ENCODE assay signal across 9 cellular contexts in the genomic region with DNA sequence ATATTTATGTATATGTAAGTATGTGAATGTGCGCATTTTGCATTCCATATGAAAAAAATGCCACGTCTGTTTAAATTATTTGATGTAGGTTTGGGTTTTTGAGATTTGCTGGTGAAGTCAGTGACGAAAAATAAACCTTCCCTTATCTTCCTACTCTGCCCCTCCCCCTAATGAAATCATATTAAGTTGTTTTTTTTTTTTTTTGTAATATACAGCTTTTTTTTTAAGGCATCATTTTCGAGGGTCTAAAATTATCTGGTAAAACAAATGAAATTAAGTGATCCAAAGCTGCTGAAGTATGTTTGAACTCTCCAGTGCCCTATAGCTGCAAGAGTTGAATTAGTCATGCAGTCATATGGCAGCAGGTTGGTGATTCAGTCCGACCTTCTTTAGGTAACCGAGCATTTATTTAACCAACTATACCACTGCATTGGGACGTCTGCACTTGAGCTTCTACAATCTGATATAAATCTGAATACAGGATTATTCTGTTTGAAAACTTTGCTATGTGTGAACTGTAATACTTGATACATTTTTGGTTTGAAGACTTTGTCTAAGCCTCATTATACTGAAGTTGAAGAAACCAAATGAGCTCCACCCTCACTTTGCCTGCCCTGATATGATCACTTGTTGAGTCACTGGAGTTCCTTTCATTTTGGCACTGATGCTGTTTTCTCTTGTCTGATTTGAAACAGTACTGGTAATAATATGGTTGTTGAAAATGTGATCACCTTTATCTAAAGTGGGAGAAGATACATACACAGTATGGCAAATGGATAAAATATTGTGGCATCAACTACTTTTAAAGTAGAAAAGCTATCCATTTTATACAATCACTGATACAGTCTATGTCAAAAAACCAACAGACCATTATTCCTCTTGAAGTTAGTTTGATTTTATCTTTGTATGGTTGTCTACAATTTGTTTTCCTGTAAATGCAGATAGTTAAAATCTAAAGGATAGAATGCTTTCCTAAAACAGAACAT. TPM values are rescaled to one million over a fixed set of nuclear protein-coding genes. Genes with fewer than 3 reads are reported as not detected.
DNase-seq lines count a peak whose midpoint lies in the region; ATAC-seq and TF ChIP-seq lines count a peak whose summit lies in the region.
"Had no signal": no experiment of that assay in that cellular context is flagged by ENCODE, and none has a peak within 500 bp of the region (broad histone marks: within the 10 kb centered on the region; RNA-seq: fewer than 3 reads in every experiment).

No MANE protein-coding gene starts in this region.

- H3K9me3 ChIP-seq in CD8-positive, alpha-beta T cell (ENCODE audit: low read length): no peaks in the 10 kb centered on the region
- H3K9me3 ChIP-seq in KOPT-K1 (ENCODE audit: insufficient read depth, low read length, poor library complexity, severe bottlenecking) (no peaks in the 10 kb centered on the region), mucosa of descending colon (no peaks in the 10 kb centered on the region)

- intact Hi-C loops in CD8-positive, alpha-beta T cell (cut with DNase I, micrococcal nuclease): no loop called here
- intact Hi-C loops in mucosa of descending colon (cut with DNase I, micrococcal nuclease): no loop called here

- no peak overlapping the region for H3K27ac ChIP-seq in CD8-positive, alpha-beta T cell (ENCODE audit: low read depth, low read length)
- peak overlapping the region; percentile 84 for H3K27ac ChIP-seq in KOPT-K1 (ENCODE audit: low read depth, low read length, poor library complexity, severe bottlenecking)

- CTCF ChIA-PET in CD8-positive, alpha-beta T cell (lab: Charles Lee): interaction anchor here (0.6 to 6.0 kb wide), 6 partner anchors 10 to 111 kb away, joined by 3 to 41 read pairs (median 6); a partner anchor contains a TSS

- H3K4me1 Mint-ChIP-seq in CD8-positive, alpha-beta T cell (ENCODE audit: low read depth): peaks cover 50% of the 10 kb centered on the region
- H3K4me1 Mint-ChIP-seq in activated naive CD8-positive, alpha-beta T cell treated with anti-CD3 and anti-CD28 coated beads for 36 hours: peaks cover 56% of the 10 kb centered on the region

- no peaks in the 10 kb centered on the region for H3K27me3 ChIP-seq in CD8-positive, alpha-beta T cell (ENCODE audit: insufficient read depth, low read length)

- no peaks in the 10 kb centered on the region for H3K9me3 Mint-ChIP-seq in CD8-positive, alpha-beta T cell
- H3K9me3 Mint-ChIP-seq in activated naive CD8-positive, alpha-beta T cell treated with anti-CD3 and anti-CD28 coated beads for 36 hours: no peaks in the 10 kb centered on the region

- no peak overlapping the region for H3K4me3 Mint-ChIP-seq in CD8-positive, alpha-beta T cell
- no peak overlapping the region for H3K4me3 Mint-ChIP-seq in activated naive CD8-positive, alpha-beta T cell treated with anti-CD3 and anti-CD28 coated beads for 36 hours

- H3K27me3 Mint-ChIP-seq in CD8-positive, alpha-beta T cell (ENCODE audit: low read depth): no peaks in the 10 kb centered on the region
- no peaks in the 10 kb centered on the region for H3K27me3 Mint-ChIP-seq in activated naive CD8-positive, alpha-beta T cell treated with anti-CD3 and anti-CD28 coated beads for 36 hours

- peaks cover 38% of the 10 kb centered on the region for H3K36me3 Mint-ChIP-seq in CD8-positive, alpha-beta T cell
- peaks cover 12% of the 10 kb centered on the region for H3K36me3 Mint-ChIP-seq in activated naive CD8-positive, alpha-beta T cell treated with anti-CD3 and anti-CD28 coated beads for 36 hours

- peak overlapping the region; percentile 16 for H3K27ac Mint-ChIP-seq in CD8-positive, alpha-beta T cell
- H3K27ac Mint-ChIP-seq in activated naive CD8-positive, alpha-beta T cell treated with anti-CD3 and anti-CD28 coated beads for 36 hours: peak overlapping the region; percentile 5

- H3K4me3 ChIP-seq in CD8-positive, alpha-beta T cell (ENCODE audit: low read depth, low read length): no peak overlapping the region
- no peak overlapping the region for H3K4me3 ChIP-seq in mucosa of descending colon

- TF ChIP-seq CTCF in CD8-positive, alpha-beta T cell (IDR thresholded peaks at IDR 0.05): no peak
- no peak for TF ChIP-seq CTCF in mucosa of descending colon (IDR thresholded peaks at IDR 0.05)

- POLR2A ChIA-PET in CD8-positive, alpha-beta T cell (lab: Charles Lee): interaction anchor here (1.0 to 3.0 kb wide), 6 partner anchors 10 to 111 kb away, joined by 3 to 11 read pairs (median 6); a partner anchor contains a TSS

- no peak for DNase-seq in CD8-positive, alpha-beta T cell
- no peak for DNase-seq in activated naive CD8-positive, alpha-beta T cell treated with anti-CD3 and anti-CD28 coated beads for 36 hours
- DNase-seq in mucosa of descending colon (no peak), activated gamma-delta T cell treated with Interleukin-2 at 50 U/mL for 16 hours (no peak), cortex of kidney (lab: John Stamatoyannopoulos, UW) (no peak)

- no peak for ATAC-seq in CD8-positive, alpha-beta T cell
- ATAC-seq in mucosa of descending colon (peak; percentile 18), GM18909 (IDR thresholded peaks at IDR 0.05; ENCODE audit: poor library complexity, unreplicated experiment) (no peak), HG03432 (IDR thresholded peaks at IDR 0.05; ENCODE audit: unreplicated experiment) (no peak)
- ATAC-seq: Right ventricle myocardium inferior had no signal

- H3K4me1 ChIP-seq in CD8-positive, alpha-beta T cell (ENCODE audit: insufficient read depth, low read length): peaks cover 33% of the 10 kb centered on the region
- peaks cover 10% of the 10 kb centered on the region for H3K4me1 ChIP-seq in mucosa of descending colon (ENCODE audit: low read depth)

- no peaks in the 10 kb centered on the region for H3K36me3 ChIP-seq in CD8-positive, alpha-beta T cell (ENCODE audit: insufficient read depth, low read length)
- H3K36me3 ChIP-seq in KOPT-K1 (ENCODE audit: insufficient read depth, low read length): peaks cover 48% of the 10 kb centered on the region
- H3K36me3 ChIP-seq in mucosa of descending colon (ENCODE audit: low read depth): no peaks in the 10 kb centered on the region

RNA-seq across cellular contexts. Expression of a gene that starts 11.7 kb away (rescaled TPM):
- total RNA-seq in CD8-positive, alpha-beta T cell: 10 to 100 TPM; 10.2 to 10.8 TPM
- 10 to 100 TPM; 16.3 to 17.3 TPM for total RNA-seq in activated naive CD8-positive, alpha-beta T cell treated with anti-CD3 and anti-CD28 coated beads for 36 hours
- total RNA-seq in mucosa of descending colon: 10 to 100 TPM; 12.9 to 17.0 (median 15.0) TPM

RNA-seq across cellular contexts. Expression of a gene that starts 35.6 kb away (rescaled TPM):
- not detected for total RNA-seq in CD8-positive, alpha-beta T cell
- not detected for total RNA-seq in activated naive CD8-positive, alpha-beta T cell treated with anti-CD3 and anti-CD28 coated beads for 36 hours
- 1 to 10 TPM in 2 of 3 donors, under 1 TPM in 1; 0.78 to 1.5 (median 1.5) TPM for total RNA-seq in mucosa of descending colon

RNA-seq across cellular contexts. Expression of a gene that starts 45.5 kb away (rescaled TPM):
- not detected for total RNA-seq in CD8-positive, alpha-beta T cell
- total RNA-seq in activated naive CD8-positive, alpha-beta T cell treated with anti-CD3 and anti-CD28 coated beads for 36 hours: not detected
- not detected for total RNA-seq in mucosa of descending colon
- total RNA-seq: Right ventricle myocardium inferior had no signal

RNA-seq across cellular contexts. Expression of a gene that starts 46.4 kb away (rescaled TPM):
- total RNA-seq in CD8-positive, alpha-beta T cell: 1 to 10 TPM; 8.1 to 8.8 TPM
- total RNA-seq in activated naive CD8-positive, alpha-beta T cell treated with anti-CD3 and anti-CD28 coated beads for 36 hours: 10 to 100 TPM; 90.8 to 93.3 TPM
- total RNA-seq in mucosa of descending colon: 10 to 100 TPM; 14.8 to 21.4 (median 17.9) TPM

RNA-seq across cellular contexts. Expression of a gene that starts 48.4 kb away (rescaled TPM):
- not detected for total RNA-seq in CD8-positive, alpha-beta T cell
- not detected for total RNA-seq in activated naive CD8-positive, alpha-beta T cell treated with anti-CD3 and anti-CD28 coated beads for 36 hours
- total RNA-seq in mucosa of descending colon: not detected
- total RNA-seq: Right ventricle myocardium inferior had no signal
